In genomic region chr6:37081042-37081607, GRCh38 we compare ENCODE assay signal across 1 cellular context.
TF ChIP-seq lines count a peak whose summit lies in the region.

No MANE protein-coding gene starts in this region.

TF ChIP-seq in IMR-90, 13 proteins besides CTCF, POLR2A, EP300 and RAD21:
- TF ChIP-seq CEBPB (IDR thresholded peaks at IDR 0.05; ENCODE audit: low read depth, low read length) (no peak), SMC3 (IDR thresholded peaks at IDR 0.05; ENCODE audit: low read depth, low read length) (no peak), RFX5 (IDR thresholded peaks at IDR 0.05; ENCODE audit: low read depth, low read length) (no peak), NFE2L2 (IDR thresholded peaks at IDR 0.05; ENCODE audit: low read depth, low read length) (no peak), ELK1 (IDR thresholded peaks at IDR 0.05; ENCODE audit: borderline replicate concordance, low read depth, low read length) (no peak), MAZ (IDR thresholded peaks at IDR 0.05; ENCODE audit: borderline replicate concordance, low read depth, low read length) (no peak), RCOR1 (IDR thresholded peaks at IDR 0.05; ENCODE audit: insufficient replicate concordance, low read length) (no peak), CHD1 (IDR thresholded peaks at IDR 0.05; ENCODE audit: low read depth, low read length) (no peak), FOS (IDR thresholded peaks at IDR 0.05; ENCODE audit: low read depth, low read length) (no peak), BHLHE40 (IDR thresholded peaks at IDR 0.05; ENCODE audit: low read depth, low read length) (no peak), MXI1 (IDR thresholded peaks at IDR 0.05; ENCODE audit: borderline replicate concordance, low read depth, low read length) (no peak), MAFK (IDR thresholded peaks at IDR 0.05; ENCODE audit: low read depth, low read length) (no peak), USF2 (IDR thresholded peaks at IDR 0.05; ENCODE audit: low read depth, low read length) (no peak)
